ENCODE assay signal across 8 cellular contexts in the genomic region with DNA sequence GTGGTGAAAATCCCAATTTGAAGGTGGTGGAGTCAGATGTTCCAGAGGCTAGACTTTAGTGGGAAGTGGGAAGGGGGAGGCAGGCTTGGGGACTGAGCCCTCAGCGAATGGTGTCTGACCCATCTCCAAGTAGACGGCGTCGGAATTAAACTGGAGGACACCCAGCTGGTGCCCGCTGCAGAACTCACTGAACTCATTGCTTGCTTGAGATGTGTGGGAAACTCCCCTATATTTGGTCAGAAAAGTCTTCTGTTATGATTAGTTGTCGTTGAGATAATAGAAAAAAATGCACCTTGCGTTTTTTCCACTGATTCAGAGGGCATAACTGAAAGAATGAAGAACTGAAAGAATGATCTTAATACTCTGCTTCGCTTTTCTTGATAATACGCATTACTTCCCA. TPM values are rescaled to one million over a fixed set of nuclear protein-coding genes. Genes with fewer than 3 reads are reported as not detected.
DNase-seq lines count a peak whose midpoint lies in the region; ATAC-seq and TF ChIP-seq lines count a peak whose summit lies in the region.

No MANE protein-coding gene starts in this region.

- no peaks in the 10 kb centered on the region for H3K79me1 ChIP-seq in H9 (ENCODE audit: insufficient read depth, low read depth, low read length, poor library complexity, severe bottlenecking)

- peak overlapping the region; percentile 43 for H3K9ac ChIP-seq in H9 (ENCODE audit: extremely low read depth, insufficient read length, low read length)
- H3K9ac ChIP-seq in iPS-20b (ENCODE audit: low read depth, low read length) = peak overlapping the region; percentile 87; the same call in 1 of the 2 replicates
- no peak overlapping the region for H3K9ac ChIP-seq in PC-3 (ENCODE audit: low read length)

- no peak overlapping the region for H4K5ac ChIP-seq in H9 (ENCODE audit: insufficient read length, low read depth, low read length)

- no peak overlapping the region for H4K8ac ChIP-seq in H9 (replicated peaks; ENCODE audit: insufficient read length, low read depth, low read length)

- H2BK15ac ChIP-seq in H9 (ENCODE audit: low read depth, low read length) = no peak overlapping the region

- H3K9me3 ChIP-seq in H9 (ENCODE audit: control insufficient read depth, low read depth, low read length) (peaks cover 9% of the 10 kb centered on the region), iPS-20b (ENCODE audit: insufficient read depth, low read depth, low read length) (peaks cover 57% of the 10 kb centered on the region), PC-3 (ENCODE audit: low read length) (peaks cover 66% of the 10 kb centered on the region)

- H3K4me2 ChIP-seq in H9 (ENCODE audit: insufficient read depth, insufficient read length, low read length) (peak overlapping the region; percentile 81), PC-3 (ENCODE audit: low read length) (no peak overlapping the region)

- H2AFZ ChIP-seq in H9 (ENCODE audit: low read length) = no peak overlapping the region
- H2AFZ ChIP-seq in PC-3 (ENCODE audit: low read length) = no peak overlapping the region

- H3K27ac ChIP-seq in H9 (ENCODE audit: insufficient read length, low read depth, low read length) (no peak overlapping the region), iPS-20b (ENCODE audit: low read length) (no peak overlapping the region), PC-3 (ENCODE audit: low read length) (no peak overlapping the region)

- H3K4me3 Mint-ChIP-seq in H9 = peak overlapping the region; percentile 89 to 90
- H3K4me3 Mint-ChIP-seq in activated T-helper 2 cell treated with anti-CD3 and anti-CD28 coated beads, Interferon-gamma antibody, Interleukin-2, Interleukin-4, amounts not matched to agents 10 μg/mL and 5 μg/mL and 100 μg/mL, durations not matched to agents 14 hours and 24 hours and 36 hours (ENCODE audit: low read depth) = peak overlapping the region; percentile 85
- peak overlapping the region; percentile 69 to 89 for H3K4me3 Mint-ChIP-seq in stimulated activated naive CD8-positive, alpha-beta T cell treated with anti-CD3 and anti-CD28 coated beads, Interleukin-15, amount 100 ng/mL, for 72 hours

- no peak overlapping the region for H3K27ac Mint-ChIP-seq in H9
- peak overlapping the region; percentile 96 for H3K27ac Mint-ChIP-seq in activated T-helper 2 cell treated with anti-CD3 and anti-CD28 coated beads, Interferon-gamma antibody, Interleukin-2, Interleukin-4, amounts not matched to agents 10 μg/mL and 5 μg/mL and 100 μg/mL, durations not matched to agents 14 hours and 24 hours and 36 hours
- H3K27ac Mint-ChIP-seq in stimulated activated naive CD8-positive, alpha-beta T cell treated with anti-CD3 and anti-CD28 coated beads, Interleukin-15, amount 100 ng/mL, for 72 hours = peak overlapping the region; percentile 97 to 98

- H3K9me2 ChIP-seq in PC-3 (replicated peaks; ENCODE audit: low read length) = no peaks in the 10 kb centered on the region

- CTCF ChIA-PET in PC-3 (lab: Charles Lee) = no interaction called here

- H3K4me1 Mint-ChIP-seq in H9 = peaks cover 11 to 14% of the 10 kb centered on the region in 2 experiments
- H3K4me1 Mint-ChIP-seq in activated T-helper 2 cell treated with anti-CD3 and anti-CD28 coated beads, Interferon-gamma antibody, Interleukin-2, Interleukin-4, amounts not matched to agents 10 μg/mL and 5 μg/mL and 100 μg/mL, durations not matched to agents 14 hours and 24 hours and 36 hours (ENCODE audit: low read depth) = peaks cover 14% of the 10 kb centered on the region
- H3K4me1 Mint-ChIP-seq in stimulated activated naive CD8-positive, alpha-beta T cell treated with anti-CD3 and anti-CD28 coated beads, Interleukin-15, amount 100 ng/mL, for 72 hours = peaks cover 24% of the 10 kb centered on the region

- H3K4me3 ChIP-seq in AG10803 (ENCODE audit: low read length) (peak overlapping the region; percentile 95), iPS-20b (ENCODE audit: low read length) (peak overlapping the region; percentile 94), PC-3 (ENCODE audit: low read length) (no peak overlapping the region)

- BruUV-seq in PC-3 (replicated peaks; lab: Mats Ljungman, UMichigan) = no TSS peak

- DNase-seq in AG10803 (ENCODE audit: low read depth) (peak; percentile 0), H9 (no peak), glomerular visceral epithelial cell (ENCODE audit: extremely low spot score) (no peak), GDM1 (lab: John Stamatoyannopoulos, UW) (no peak), PC-3 (no peak)
- DNase-seq in activated T-helper 2 cell treated with anti-CD3 and anti-CD28 coated beads, Interferon-gamma antibody, Interleukin-2, Interleukin-4, amounts not matched to agents 10 μg/mL and 5 μg/mL and 100 μg/mL, durations not matched to agents 14 hours and 24 hours and 36 hours (ENCODE audit: low spot score) = no peak
- no peak for DNase-seq in stimulated activated naive CD8-positive, alpha-beta T cell treated with anti-CD3 and anti-CD28 coated beads, Interleukin-15, amount 100 ng/mL, for 72 hours

- H3F3A ChIP-seq in PC-3 (ENCODE audit: low read length, unreplicated experiment) = no peaks in the 10 kb centered on the region

- no peak overlapping the region for H2BK12ac ChIP-seq in H9 (ENCODE audit: insufficient read length, low read depth, low read length)

- H3K4me1 ChIP-seq in H9 (ENCODE audit: insufficient read depth, low read length) = peaks cover 6% of the 10 kb centered on the region; the same call in 1 of the 2 replicates
- H3K4me1 ChIP-seq in iPS-20b (ENCODE audit: insufficient read depth, low read length) = no peaks in the 10 kb centered on the region
- H3K4me1 ChIP-seq in PC-3 (ENCODE audit: insufficient read depth, low read length) = no peaks in the 10 kb centered on the region

- peaks cover 5% of the 10 kb centered on the region for H3K27me3 Mint-ChIP-seq in H9 (ENCODE audit: low read depth)
- H3K27me3 Mint-ChIP-seq in activated T-helper 2 cell treated with anti-CD3 and anti-CD28 coated beads, Interferon-gamma antibody, Interleukin-2, Interleukin-4, amounts not matched to agents 10 μg/mL and 5 μg/mL and 100 μg/mL, durations not matched to agents 14 hours and 24 hours and 36 hours (ENCODE audit: low read depth) = no peaks in the 10 kb centered on the region
- H3K27me3 Mint-ChIP-seq in stimulated activated naive CD8-positive, alpha-beta T cell treated with anti-CD3 and anti-CD28 coated beads, Interleukin-15, amount 100 ng/mL, for 72 hours = no peaks in the 10 kb centered on the region

- H3K23me2 ChIP-seq in H9 (ENCODE audit: insufficient read length, low read depth, low read length, poor library complexity, severe bottlenecking) = peaks cover 6% of the 10 kb centered on the region

- H3K27me3 ChIP-seq in H9 (ENCODE audit: insufficient read depth, low read length) (no peaks in the 10 kb centered on the region), iPS-20b (ENCODE audit: insufficient read depth, low read length) (no peaks in the 10 kb centered on the region), PC-3 (ENCODE audit: low read length) (no peaks in the 10 kb centered on the region)

- H3K79me2 ChIP-seq in H9 (ENCODE audit: insufficient read depth, low read length) (no peaks in the 10 kb centered on the region; the same call in 1 of the 2 replicates), PC-3 (ENCODE audit: low read length) (no peaks in the 10 kb centered on the region)

- H2AK5ac ChIP-seq in H9 (ENCODE audit: insufficient read length, low read length) = no peak overlapping the region

- peaks cover 54 to 74% of the 10 kb centered on the region in 2 experiments for H3K9me3 Mint-ChIP-seq in H9
- peaks cover 69% of the 10 kb centered on the region for H3K9me3 Mint-ChIP-seq in activated T-helper 2 cell treated with anti-CD3 and anti-CD28 coated beads, Interferon-gamma antibody, Interleukin-2, Interleukin-4, amounts not matched to agents 10 μg/mL and 5 μg/mL and 100 μg/mL, durations not matched to agents 14 hours and 24 hours and 36 hours
- peaks cover 63 to 66% of the 10 kb centered on the region in 2 donors for H3K9me3 Mint-ChIP-seq in stimulated activated naive CD8-positive, alpha-beta T cell treated with anti-CD3 and anti-CD28 coated beads, Interleukin-15, amount 100 ng/mL, for 72 hours

- H3K36me3 ChIP-seq in iPS-20b (ENCODE audit: insufficient read depth, low read depth, low read length) (peaks cover 17% of the 10 kb centered on the region), PC-3 (ENCODE audit: low read depth, low read length) (no peaks in the 10 kb centered on the region)

- H3K14ac ChIP-seq in H9 (ENCODE audit: insufficient read depth, low read length) = no peak overlapping the region

- no peak overlapping the region for H3K18ac ChIP-seq in H9 (ENCODE audit: insufficient read length, low read depth, low read length)

- ATAC-seq in stimulated activated naive CD8-positive, alpha-beta T cell treated with anti-CD3 and anti-CD28 coated beads, Interleukin-15, amount 100 ng/mL, for 72 hours = no peak
- ATAC-seq in PC-3 = no peak

- H4K91ac ChIP-seq in H9 (ENCODE audit: insufficient read length, low read depth, low read length) = no peak overlapping the region

- no CpG with 5 or more reads among the region's 9 CpGs for WGBS in H9 (ENCODE audit: extremely low coverage, insufficient read length, low lambda C conversion rate)

- no peak overlapping the region for H3K4ac ChIP-seq in H9 (ENCODE audit: low read depth, low read length)

- no peak overlapping the region for H2BK20ac ChIP-seq in H9 (ENCODE audit: low read depth, low read length, poor library complexity, severe bottlenecking)

- POLR2A ChIA-PET in PC-3 (lab: Charles Lee; ENCODE audit: unreplicated experiment) = no interaction called here

- H3K56ac ChIP-seq in H9 (ENCODE audit: insufficient read length, low read depth, low read length) = no peak overlapping the region

- no peak overlapping the region for H3K23ac ChIP-seq in H9 (ENCODE audit: insufficient read length, low read depth, low read length)

- H4K20me1 ChIP-seq in H9 (ENCODE audit: control insufficient read depth, insufficient read depth, insufficient read length) (no peaks in the 10 kb centered on the region), PC-3 (ENCODE audit: low read length) (no peaks in the 10 kb centered on the region)

- H3T11ph ChIP-seq in H9 (ENCODE audit: low read length) = no peak overlapping the region

- intact Hi-C loops in activated T-helper 2 cell treated with anti-CD3 and anti-CD28 coated beads, Interferon-gamma antibody, Interleukin-2, Interleukin-4, amounts not matched to agents 10 μg/mL and 5 μg/mL and 100 μg/mL, durations not matched to agents 14 hours and 24 hours and 36 hours (cut with micrococcal nuclease) = loop anchor here (10.0 kb wide), 2 partner anchors 88 to 162 kb away; partner anchors contain the start of genes ZNF470 and ZSCAN5A
- intact Hi-C loops in PC-3 (cut with micrococcal nuclease) = no loop called here

- H2BK120ac ChIP-seq in H9 (ENCODE audit: low read depth, low read length, poor library complexity, severe bottlenecking) = no peak overlapping the region

- H2BK5ac ChIP-seq in H9 (ENCODE audit: insufficient read length, low read length) = no peak overlapping the region

- no peak for TF ChIP-seq CTCF in AG10803 (conservative IDR thresholded peaks at IDR 0.05; ENCODE audit: low read length)
- no peak for TF ChIP-seq CTCF in H9 (conservative IDR thresholded peaks at IDR 0.05)
- no peak for TF ChIP-seq CTCF in PC-3 (conservative IDR thresholded peaks at IDR 0.05; ENCODE audit: low read depth, low read length)

- peaks cover 52 to 60% (median 59%) of the 10 kb centered on the region in 3 experiments for H3K36me3 Mint-ChIP-seq in H9 (ENCODE audit: insufficient read depth in 1 of 3, low read depth in 3 of 3)
- peaks cover 53% of the 10 kb centered on the region for H3K36me3 Mint-ChIP-seq in activated T-helper 2 cell treated with anti-CD3 and anti-CD28 coated beads, Interferon-gamma antibody, Interleukin-2, Interleukin-4, amounts not matched to agents 10 μg/mL and 5 μg/mL and 100 μg/mL, durations not matched to agents 14 hours and 24 hours and 36 hours (ENCODE audit: low read depth)

RNA-seq across cellular contexts. Expression of gene ZNF583, which starts 0.9 kb away (rescaled TPM):
- 2.2 and 3.3 TPM in 2 replicates for total RNA-seq in H9 (2021)
- 1.5 and 1.7 TPM in 2 replicates for total RNA-seq in activated T-helper 2 cell treated with anti-CD3 and anti-CD28 coated beads, Interferon-gamma antibody, Interleukin-2, Interleukin-4, amounts not matched to agents 10 μg/mL and 5 μg/mL and 100 μg/mL, durations not matched to agents 14 hours and 24 hours and 36 hours
- total RNA-seq in PC-3 (2014; rRNA removed) = 0.11 TPM in 1 of 2 replicates, not detected in the other

RNA-seq across cellular contexts. Expression of gene ZNF582, which starts 9.9 kb away (rescaled TPM):
- total RNA-seq in H9 (2021) (4.4 and 5.5 TPM in 2 replicates), PC-3 (2014; rRNA removed) (not detected in 2 replicates)
- total RNA-seq in activated T-helper 2 cell treated with anti-CD3 and anti-CD28 coated beads, Interferon-gamma antibody, Interleukin-2, Interleukin-4, amounts not matched to agents 10 μg/mL and 5 μg/mL and 100 μg/mL, durations not matched to agents 14 hours and 24 hours and 36 hours = 1.3 and 1.4 TPM in 2 replicates

Comparison
In these comparisons a context has a peak if more than half of its experiments do, and no peak if none do; other contexts are left out.
1. H3K27ac Mint-ChIP-seq: peak in activated T-helper 2 cell treated with anti-CD3 and anti-CD28 coated beads, Interferon-gamma antibody, Interleukin-2, Interleukin-4, amounts not matched to agents 10 μg/mL and 5 μg/mL and 100 μg/mL, durations not matched to agents 14 hours and 24 hours and 36 hours (single experiment) and stimulated activated naive CD8-positive, alpha-beta T cell treated with anti-CD3 and anti-CD28 coated beads, Interleukin-15, amount 100 ng/mL, for 72 hours (2 of 2); none in H9 (0 of 3).
2. Peak in every context shown above with its lines, with median percentiles within 50 percentile points of each other: H3K4me3 Mint-ChIP-seq.